18 cellular contexts compared by ENCODE assay signal in genomic region chr9:11471321-11471720, GRCh38.
DNase-seq lines count a peak whose midpoint lies in the region; ATAC-seq, FAIRE-seq and TF ChIP-seq lines count a peak whose summit lies in the region.
"Had no signal": no experiment of that assay in that cellular context is flagged by ENCODE, and none has a peak within 500 bp of the region (broad histone marks: within the 10 kb centered on the region; RNA-seq: fewer than 3 reads in every experiment).

No MANE protein-coding gene starts in this region.

- WGBS in H1 (ENCODE audit: extremely low coverage in 1 of 2, insufficient coverage in 1 of 2, insufficient read length in 1 of 2, insufficient replicate concordance in 2 of 2, low coverage in 1 of 2, low lambda C conversion rate in 2 of 2, missing lambda C conversion rate in 1 of 2), 2 experiments: 89% methylated on average over 8 of the region's 9 CpGs; no CpG with 5 or more reads in 1 of the 2 experiments

- no peak overlapping the region for H3K14ac ChIP-seq in H1 (ENCODE audit: insufficient read length)

- POLR2A ChIA-PET in H1 (lab: Charles Lee; ENCODE audit: partially characterized antibody): no interaction called here

- no peak for TF ChIP-seq POLR2A in H1 (IDR thresholded peaks at IDR 0.05; ENCODE audit: control extremely low read depth in 1 of 2, low read depth in 2 of 2, low read length in 2 of 2)

- peak overlapping the region; percentile 62; the same call in 1 of the 2 replicates for H2AFZ ChIP-seq in H1 (ENCODE audit: low read length)
- H2AFZ ChIP-seq: GM23248 had no signal

- no peak overlapping the region for H4K91ac ChIP-seq in H1 (replicated peaks; ENCODE audit: insufficient read length, low read length)

- H2BK5ac ChIP-seq in H1 (ENCODE audit: low read depth, low read length): no peak overlapping the region

- H3K4ac ChIP-seq in H1 (replicated peaks; ENCODE audit: insufficient read length, low read depth, low read length): no peak overlapping the region

- H3K27me3 ChIP-seq in H1 (replicated peaks in 1 of 4; ENCODE audit: control insufficient read depth in 3 of 4, extremely low read depth in 1 of 4, insufficient read depth in 3 of 4, low read length in 3 of 4): no peaks in the 10 kb centered on the region

- H3K36me3 Mint-ChIP-seq in stimulated activated memory B cell treated with anti-CD40 and anti-IgM and Interleukin-4, amounts not matched to agents 10 μg/mL and 1 μg/mL and 100 μg/mL, for 72 hours: no peaks in the 10 kb centered on the region

- no peak overlapping the region for H3K4me2 ChIP-seq in H1 (ENCODE audit: insufficient read depth in 1 of 2, low read depth in 2 of 2, low read length in 2 of 2)

- H3K4me1 Mint-ChIP-seq in stimulated activated naive CD8-positive, alpha-beta T cell treated with anti-CD3 and anti-CD28 coated beads, Interleukin-15, amount 100 ng/mL, for 72 hours: no peaks in the 10 kb centered on the region
- no peaks in the 10 kb centered on the region for H3K4me1 Mint-ChIP-seq in stimulated activated memory B cell treated with anti-CD40 and anti-IgM and Interleukin-4, amounts not matched to agents 10 μg/mL and 1 μg/mL and 100 μg/mL, for 72 hours

- no peaks in the 10 kb centered on the region for H3K79me1 ChIP-seq in H1 (ENCODE audit: low read depth, low read length)

- no peak overlapping the region for H3K18ac ChIP-seq in H1 (ENCODE audit: extremely low read depth, low read length)

- no peak for TF ChIP-seq RAD21 in H1 (IDR thresholded peaks at IDR 0.05 in 1 of 2, conservative IDR thresholded peaks at IDR 0.05 in 1 of 2; ENCODE audit: low read depth in 2 of 2, low read length in 2 of 2)

- no peak overlapping the region for H4K8ac ChIP-seq in H1 (ENCODE audit: extremely low read depth, insufficient read depth, low read length)

- intact Hi-C loops in posterior vena cava (cut with DNase I): no loop called here

- ATAC-seq in stimulated activated naive CD8-positive, alpha-beta T cell treated with anti-CD3 and anti-CD28 coated beads, Interleukin-15, Interleukin-2, amounts not matched to agents 100 U/mL and 50 U/mL, for 24 hours: peak; percentile 28
- no peak for ATAC-seq in stimulated activated naive CD8-positive, alpha-beta T cell treated with anti-CD3 and anti-CD28 coated beads, Interleukin-15, amount 100 ng/mL, for 72 hours
- no peak for ATAC-seq in stimulated activated memory B cell treated with anti-CD40 and anti-IgM and Interleukin-4, amounts not matched to agents 10 μg/mL and 1 μg/mL and 100 μg/mL, for 72 hours
- ATAC-seq: GM12878 had no signal

- H2BK12ac ChIP-seq in H1 (ENCODE audit: low read depth, low read length): no peak overlapping the region

- H3K56ac ChIP-seq in H1 (replicated peaks; ENCODE audit: insufficient read length, low read depth, low read length): no peak overlapping the region

- no peak for FAIRE-seq in H1 (lab: Jason Lieb, UNC)
- FAIRE-seq: GM12878, GM18507 had no signal

- H3K4me3 Mint-ChIP-seq in stimulated activated naive CD8-positive, alpha-beta T cell treated with anti-CD3 and anti-CD28 coated beads, Interleukin-15, amount 100 ng/mL, for 72 hours: no peak overlapping the region
- no peak overlapping the region for H3K4me3 Mint-ChIP-seq in stimulated activated memory B cell treated with anti-CD40 and anti-IgM and Interleukin-4, amounts not matched to agents 10 μg/mL and 1 μg/mL and 100 μg/mL, for 72 hours
- H3K4me3 Mint-ChIP-seq: CD4-positive, alpha-beta T cell had no signal

- no peak overlapping the region for H3K23ac ChIP-seq in H1 (ENCODE audit: insufficient read length)

- H2AK5ac ChIP-seq in H1 (ENCODE audit: low read depth, low read length): no peak overlapping the region

- H3K23me2 ChIP-seq in H1 (ENCODE audit: low read depth, low read length): no peaks in the 10 kb centered on the region

- no peaks in the 10 kb centered on the region for H3K4me1 ChIP-seq in H1 (replicated peaks in 1 of 4; ENCODE audit: control insufficient read depth in 3 of 4, insufficient read depth in 4 of 4, low read length in 3 of 4)

- H3K27ac Mint-ChIP-seq in stimulated activated naive CD8-positive, alpha-beta T cell treated with anti-CD3 and anti-CD28 coated beads, Interleukin-15, amount 100 ng/mL, for 72 hours: no peak overlapping the region
- H3K27ac Mint-ChIP-seq in stimulated activated memory B cell treated with anti-CD40 and anti-IgM and Interleukin-4, amounts not matched to agents 10 μg/mL and 1 μg/mL and 100 μg/mL, for 72 hours: no peak overlapping the region
- H3K27ac Mint-ChIP-seq: CD4-positive, alpha-beta T cell had no signal

- H3K9me3 ChIP-seq in H1 (ENCODE audit: insufficient read depth in 2 of 2, low read depth in 1 of 2, low read length in 1 of 2): no peaks in the 10 kb centered on the region

- no peak overlapping the region for H2BK120ac ChIP-seq in H1 (replicated peaks; ENCODE audit: low read depth, low read length)

- no peaks in the 10 kb centered on the region for H4K20me1 ChIP-seq in H1 (replicated peaks in 1 of 2; ENCODE audit: control insufficient read depth in 1 of 2, insufficient read depth in 2 of 2, low read length in 2 of 2)

- H3K36me3 ChIP-seq in H1 (ENCODE audit: control insufficient read depth in 2 of 4, insufficient read depth in 4 of 4, low read length in 3 of 4): no peaks in the 10 kb centered on the region

- no peak overlapping the region for H2BK15ac ChIP-seq in H1 (ENCODE audit: low read length)

- CTCF ChIA-PET in H1 (lab: Charles Lee; ENCODE audit: partially characterized antibody): interaction anchor here (0.6 to 1.3 kb wide), 3 partner anchors 14 to 522 kb away, joined by 3 to 4 read pairs (median 3); no protein-coding TSS in a partner anchor

- peaks cover 0 to 4% of the 10 kb centered on the region in 2 donors for H3K9me3 Mint-ChIP-seq in stimulated activated naive CD8-positive, alpha-beta T cell treated with anti-CD3 and anti-CD28 coated beads, Interleukin-15, amount 100 ng/mL, for 72 hours
- H3K9me3 Mint-ChIP-seq in stimulated activated memory B cell treated with anti-CD40 and anti-IgM and Interleukin-4, amounts not matched to agents 10 μg/mL and 1 μg/mL and 100 μg/mL, for 72 hours: peaks cover 7% of the 10 kb centered on the region

- no peak overlapping the region for H3K27ac ChIP-seq in H1 (ENCODE audit: low read depth, low read length)
- H3K27ac ChIP-seq: GM23248 had no signal

- H3K79me2 ChIP-seq in H1 (ENCODE audit: control insufficient read depth in 1 of 2, insufficient read depth in 2 of 2, low read length in 2 of 2): no peaks in the 10 kb centered on the region

- no peak for TF ChIP-seq CTCF in H1 (IDR thresholded peaks at IDR 0.05; ENCODE audit: control extremely low read depth in 1 of 3, insufficient read depth in 1 of 3, low read depth in 1 of 3, low read length in 3 of 3)

- H2BK20ac ChIP-seq in H1 (ENCODE audit: low read length): no peak overlapping the region

- H3K4me3 ChIP-seq in H1 (ENCODE audit: extremely low read depth in 1 of 4, insufficient read depth in 2 of 4, low read depth in 3 of 4, low read length in 4 of 4): no peak overlapping the region
- H3K4me3 ChIP-seq: GM12878, GM23248 had no signal

- TF ChIP-seq EP300 in H1 (IDR thresholded peaks at IDR 0.05; ENCODE audit: borderline replicate concordance in 1 of 2, low read depth in 2 of 2, low read length in 2 of 2): no peak

- no peak overlapping the region for H4K5ac ChIP-seq in H1 (ENCODE audit: insufficient read length, low read depth, low read length)

- no peak overlapping the region; a peak in 1 of 7 replicates for H3K9ac ChIP-seq in H1 (replicated peaks in 1 of 4; ENCODE audit: extremely low read depth in 1 of 4, low read depth in 3 of 4, low read length in 3 of 4)
- H3K9ac ChIP-seq: GM23248 had no signal

- H3K27me3 Mint-ChIP-seq in stimulated activated naive CD8-positive, alpha-beta T cell treated with anti-CD3 and anti-CD28 coated beads, Interleukin-15, amount 100 ng/mL, for 72 hours: no peaks in the 10 kb centered on the region
- H3K27me3 Mint-ChIP-seq in stimulated activated memory B cell treated with anti-CD40 and anti-IgM and Interleukin-4, amounts not matched to agents 10 μg/mL and 1 μg/mL and 100 μg/mL, for 72 hours: no peaks in the 10 kb centered on the region
- H3K27me3 Mint-ChIP-seq: CD4-positive, alpha-beta T cell had no signal

- no peak for DNase-seq in stimulated activated naive CD8-positive, alpha-beta T cell treated with anti-CD3 and anti-CD28 coated beads, Interleukin-15, Interleukin-2, amounts not matched to agents 100 U/mL and 50 U/mL, for 24 hours
- DNase-seq in stimulated activated naive CD8-positive, alpha-beta T cell treated with anti-CD3 and anti-CD28 coated beads, Interleukin-15, amount 100 ng/mL, for 72 hours: no peak
- no peak for DNase-seq in H1 (ENCODE audit: low read depth in 1 of 2, low spot score in 2 of 2)
- DNase-seq in posterior vena cava (ENCODE audit: low spot score): peak; percentile 66
- no peak for DNase-seq in foreskin melanocyte
- DNase-seq in GF-D8 (lab: John Stamatoyannopoulos, UW): no peak
- DNase-seq: 8988T; ACHN; C1 segment of cervical spinal cord; Calu3; CD4-positive, alpha-beta T cell; DMS 273 treated with DMSO at 0.1 percent for 48 hours; GM23248; H7; IMR-90 had no signal

TF ChIP-seq in H1, 55 proteins besides CTCF, POLR2A, EP300 and RAD21:
- TF ChIP-seq TAF7 (optimal IDR thresholded peaks at IDR 0.05; ENCODE audit: borderline replicate concordance, low read depth, low read length) (no peak), SRF (IDR thresholded peaks at IDR 0.05; ENCODE audit: low read depth, low read length) (no peak), HDAC6 (IDR thresholded peaks at IDR 0.05; ENCODE audit: low read depth, low read length) (no peak), MAX (IDR thresholded peaks at IDR 0.05) (no peak), POLR2AphosphoS5 (IDR thresholded peaks at IDR 0.05; ENCODE audit: low read depth, low read length) (no peak), JUN (IDR thresholded peaks at IDR 0.05; ENCODE audit: low read depth, low read length) (no peak), GTF2F1 (IDR thresholded peaks at IDR 0.05; ENCODE audit: borderline replicate concordance, low read depth, low read length) (no peak), NRF1 (IDR thresholded peaks at IDR 0.05; ENCODE audit: low read depth, low read length) (no peak), CHD2 (IDR thresholded peaks at IDR 0.05; ENCODE audit: low read length) (no peak), YY1 (IDR thresholded peaks at IDR 0.05; ENCODE audit: low read depth, low read length) (no peak)
TF ChIP-seq in H1: peak in this region for 0.
